8 cellular contexts compared by ENCODE assay signal in the genomic region with DNA sequence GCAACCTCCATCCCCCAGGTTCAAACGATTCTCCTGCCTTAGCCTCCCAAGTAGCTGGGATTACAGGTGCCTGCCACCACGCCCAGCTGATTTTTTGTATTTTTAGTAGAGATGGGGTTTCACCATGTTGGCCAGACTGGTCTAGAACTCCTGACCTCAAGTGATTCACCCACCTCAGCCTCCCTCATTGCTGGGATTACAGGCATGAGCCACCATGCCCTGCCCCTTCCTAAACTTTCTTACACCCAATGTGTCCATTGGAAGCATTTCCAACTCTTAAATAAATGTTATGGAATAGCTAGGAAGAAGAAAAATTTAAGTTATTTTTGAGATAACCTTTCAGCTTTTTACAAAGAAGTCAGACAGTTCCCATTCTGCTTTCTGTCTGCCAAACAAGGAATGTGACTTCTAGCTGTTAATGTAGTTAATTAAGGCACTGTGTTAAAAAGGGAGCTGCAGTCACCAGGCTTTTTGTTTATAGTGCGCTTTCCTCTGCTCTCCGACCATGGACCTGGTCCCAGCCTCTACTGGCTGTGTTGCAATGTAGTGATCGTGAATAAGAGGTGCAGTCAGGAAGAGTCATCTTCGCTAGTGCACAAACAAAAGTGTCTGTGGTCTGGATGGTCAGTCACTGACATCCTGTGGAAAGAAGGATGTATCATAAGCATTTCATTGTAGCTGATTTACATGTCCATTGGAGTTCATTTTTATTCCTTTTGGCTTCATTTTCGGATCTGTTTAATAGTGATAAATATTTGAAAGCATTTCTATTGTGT. TPM values are rescaled to one million over a fixed set of nuclear protein-coding genes. Genes with fewer than 3 reads are reported as not detected.
DNase-seq lines count a peak whose midpoint lies in the region; ATAC-seq and TF ChIP-seq lines count a peak whose summit lies in the region.
"Had no signal": no experiment of that assay in that cellular context is flagged by ENCODE, and none has a peak within 500 bp of the region (broad histone marks: within the 10 kb centered on the region; RNA-seq: fewer than 3 reads in every experiment).

No MANE protein-coding gene starts in this region.

- intact Hi-C loops in heart left ventricle (cut with DNase I), result loop anchor here in 3 of 10 donors (5.0 kb wide), 2 partner anchors 117 to 232 kb away; no protein-coding TSS in a partner anchor

- H3K4me3 Mint-ChIP-seq in progenitor cell of endocrine pancreas (ENCODE audit: low read depth), result no peak overlapping the region

- peaks cover 2% of the 10 kb centered on the region for H3K36me3 Mint-ChIP-seq in progenitor cell of endocrine pancreas (ENCODE audit: insufficient read depth)

- peaks cover 40% of the 10 kb centered on the region for H3K4me1 Mint-ChIP-seq in progenitor cell of endocrine pancreas (ENCODE audit: low read depth)

- no peaks in the 10 kb centered on the region for H3K27me3 Mint-ChIP-seq in progenitor cell of endocrine pancreas

- H3K4me1 ChIP-seq in Peyer's patch (peaks cover 0 to 55% (median 0%) of the 10 kb centered on the region in 4 donors), foreskin keratinocyte (peaks cover 5% of the 10 kb centered on the region), heart left ventricle (peaks cover 0 to 76% (median 37%) of the 10 kb centered on the region in 12 donors)

- WGBS in heart left ventricle, 4 donors, result 80 to 85% (median 83%) methylated on average over 7 of the region's 7 CpGs

- no peaks in the 10 kb centered on the region for H3K36me3 ChIP-seq in Peyer's patch
- peaks cover 0 to 23% (median 3%) of the 10 kb centered on the region in 9 donors for H3K36me3 ChIP-seq in heart left ventricle

- no peak for ATAC-seq in foreskin keratinocyte
- no peak for ATAC-seq in heart left ventricle

- no peaks in the 10 kb centered on the region for H3K9me3 ChIP-seq in Peyer's patch
- H3K9me3 ChIP-seq in heart left ventricle, result no peaks in the 10 kb centered on the region

- H3K27ac Mint-ChIP-seq in progenitor cell of endocrine pancreas, result peak overlapping the region; percentile 17

- H3K27ac ChIP-seq in Peyer's patch (peak overlapping the region in 3 of 4 donors; percentile 9 to 85 (median 47)), epithelial cell of prostate (peak overlapping the region; percentile 22), foreskin keratinocyte (no peak overlapping the region), heart left ventricle (peak overlapping the region in 1 of 12 donors; percentile 6)

- DNase-seq in GM04504 (ENCODE audit: low read depth) (peak; percentile 71), Peyer's patch (no peak), epithelial cell of prostate (ENCODE audit: low read depth, low spot score) (peak; percentile 60), progenitor cell of endocrine pancreas (ENCODE audit: low spot score, unreplicated experiment) (no peak), foreskin keratinocyte (no peak), OCI-M2 (lab: John Stamatoyannopoulos, UW; ENCODE audit: unreplicated experiment) (no peak), heart left ventricle (no peak)
- DNase-seq: midbrain had no signal

- H3K4me3 ChIP-seq in Peyer's patch (no peak overlapping the region), heart left ventricle (no peak overlapping the region)

- H3K9me3 Mint-ChIP-seq in progenitor cell of endocrine pancreas (ENCODE audit: low read depth), result no peaks in the 10 kb centered on the region

- no peak for TF ChIP-seq CTCF in Peyer's patch (IDR thresholded peaks at IDR 0.05)
- no peak for TF ChIP-seq CTCF in progenitor cell of endocrine pancreas (IDR thresholded peaks at IDR 0.05; ENCODE audit: unreplicated experiment)
- no peak for TF ChIP-seq CTCF in foreskin keratinocyte (conservative IDR thresholded peaks at IDR 0.05)
- no peak for TF ChIP-seq CTCF in heart left ventricle (IDR thresholded peaks at IDR 0.05)

- TF ChIP-seq POLR2A in Peyer's patch (IDR thresholded peaks at IDR 0.05) (no peak), heart left ventricle (IDR thresholded peaks at IDR 0.05) (no peak)

- H3K27me3 ChIP-seq in Peyer's patch (no peaks in the 10 kb centered on the region), foreskin keratinocyte (no peaks in the 10 kb centered on the region), heart left ventricle (no peaks in the 10 kb centered on the region)

RNA-seq across cellular contexts. Expression of a gene that starts 39.7 kb away (rescaled TPM):
- total RNA-seq in Peyer's patch (10 to 100 TPM; 48.0 to 85.5 (median 59.9) TPM), progenitor cell of endocrine pancreas (124 and 139 TPM in 2 replicates), foreskin keratinocyte (86.1 and 88.4 TPM in 2 replicates), heart left ventricle (10 to 100 TPM; 57.3 to 73.5 (median 62.9) TPM)
- polyA plus RNA-seq in foreskin keratinocyte (35.6 and 44.9 TPM in 2 replicates), heart left ventricle (10 to 100 TPM; 17.8 to 46.8 TPM)

Comparison
In these comparisons a context has a peak if more than half of its experiments do, and no peak if none do; other contexts are left out.
1. DNase-seq: peak in GM04504 (single experiment) and epithelial cell of prostate (single experiment); none in Peyer's patch (0 of 3), progenitor cell of endocrine pancreas (single experiment), foreskin keratinocyte (0 of 2), OCI-M2 (single experiment) and heart left ventricle (0 of 5).